In genomic region chr20:57420571-57421257, GRCh38 we compare ENCODE assay signal across 28 cellular contexts. TPM values are rescaled to one million over a fixed set of nuclear protein-coding genes. Genes with fewer than 3 reads are reported as not detected.
DNase-seq lines count a peak whose midpoint lies in the region; ATAC-seq, FAIRE-seq and TF ChIP-seq lines count a peak whose summit lies in the region.
"Had no signal": no experiment of that assay in that cellular context is flagged by ENCODE, and none has a peak within 500 bp of the region (broad histone marks: within the 10 kb centered on the region; RNA-seq: fewer than 3 reads in every experiment).

No MANE protein-coding gene starts in this region.

- H3K27me3 ChIP-seq in right atrium auricular region (no peaks in the 10 kb centered on the region), IMR-90 (ENCODE audit: control insufficient read depth, insufficient read depth, low read length) (peaks cover 23% of the 10 kb centered on the region; the same call in 1 of the 2 replicates), K562 (ENCODE audit: control insufficient read depth in 2 of 2, insufficient read depth in 2 of 2, low read length in 2 of 2) (no peaks in the 10 kb centered on the region), suprapubic skin (peaks cover 20% of the 10 kb centered on the region)
- H3K27me3 ChIP-seq: BE2C had no signal

- intact Hi-C loops in left ventricle myocardium superior (cut with micrococcal nuclease), result no loop called here
- intact Hi-C loops in IMR-90 (cut with micrococcal nuclease), result no loop called here
- intact Hi-C loops in K562 (cut with micrococcal nuclease), result loop anchor here (5.0 kb wide), 1 partner anchor 38 kb away; no protein-coding TSS in a partner anchor

- CTCF ChIA-PET in IMR-90 (lab: Yijun Ruan, JAX) (no interaction called here), K562 (lab: Yijun Ruan, JAX; ENCODE audit: low intra/inter-chr PET ratio) (no interaction called here)

- no peaks in the 10 kb centered on the region for H3K9me1 ChIP-seq in IMR-90 (ENCODE audit: insufficient read depth, low read length)
- H3K9me1 ChIP-seq in K562 (ENCODE audit: control insufficient read depth, insufficient read depth, low read length), result no peaks in the 10 kb centered on the region

- H2AFZ ChIP-seq in IMR-90 (replicated peaks; ENCODE audit: low read length, poor library complexity) (peak overlapping the region; percentile 66), K562 (ENCODE audit: low read depth, low read length) (peak overlapping the region; percentile 96)

- no peak overlapping the region for H2AK9ac ChIP-seq in IMR-90 (replicated peaks; ENCODE audit: low read depth, low read length, poor library complexity)

- H2BK5ac ChIP-seq in IMR-90 (ENCODE audit: low read depth, low read length, poor library complexity, severe bottlenecking), result no peak overlapping the region

- no peak overlapping the region for H2BK20ac ChIP-seq in IMR-90 (ENCODE audit: low read depth, low read length)

- no peaks in the 10 kb centered on the region for H3K9me3 Mint-ChIP-seq in stimulated activated effector memory CD8-positive, alpha-beta T cell treated with anti-CD3 and anti-CD28 coated beads, Interleukin-12 subunit alpha, Interleukin-12 subunit beta, amount 100 ng/mL, for 72 hours
- H3K9me3 Mint-ChIP-seq: activated CD4-positive, alpha-beta memory T cell treated with anti-CD3 and anti-CD28 coated beads, Interleukin-2, amount 10 ng/mL, durations not matched to agents 7 days and 5 days; activated naive CD4-positive, alpha-beta T cell treated with anti-CD3 and anti-CD28 coated beads, Interleukin-2, amount 50 U/mL, for 72 hours; activated T-helper 2 cell treated with anti-CD3 and anti-CD28 coated beads, Interferon-gamma antibody, Interleukin-2, Interleukin-4, amounts not matched to agents 10 μg/mL and 5 μg/mL and 100 μg/mL, durations not matched to agents 14 hours and 24 hours and 36 hours; IgD-negative memory B cell had no signal

- no peak for TF ChIP-seq RAD21 in IMR-90 (IDR thresholded peaks at IDR 0.05; ENCODE audit: low read length)
- no peak for TF ChIP-seq RAD21 in K562 (CRISPR knock-in tag; conservative IDR thresholded peaks at IDR 0.05 in 1 of 2, IDR thresholded peaks at IDR 0.05 in 1 of 2)

- H4K20me1 ChIP-seq in IMR-90 (ENCODE audit: insufficient read depth, low read length) (no peaks in the 10 kb centered on the region), K562 (replicated peaks; ENCODE audit: control insufficient read depth, insufficient read depth, low read length) (no peaks in the 10 kb centered on the region)

- H3K36me3 Mint-ChIP-seq in stimulated activated effector memory CD8-positive, alpha-beta T cell treated with anti-CD3 and anti-CD28 coated beads, Interleukin-12 subunit alpha, Interleukin-12 subunit beta, amount 100 ng/mL, for 72 hours, result peaks cover 4% of the 10 kb centered on the region
- H3K36me3 Mint-ChIP-seq: activated naive CD4-positive, alpha-beta T cell treated with anti-CD3 and anti-CD28 coated beads, Interleukin-2, amount 50 U/mL, for 72 hours; IgD-negative memory B cell had no signal

- TF ChIP-seq CTCF in right atrium auricular region (IDR thresholded peaks at IDR 0.05), result no peak
- no peak for TF ChIP-seq CTCF in IMR-90 (conservative IDR thresholded peaks at IDR 0.05; ENCODE audit: low read depth, low read length)
- no peak for TF ChIP-seq CTCF in K562 (IDR thresholded peaks at IDR 0.05 in 2 of 3, conservative IDR thresholded peaks at IDR 0.05 in 1 of 3; ENCODE audit: insufficient read depth in 2 of 3, low read depth in 1 of 3, low read length in 3 of 3)
- TF ChIP-seq CTCF in suprapubic skin (IDR thresholded peaks at IDR 0.05), result no peak

- in situ Hi-C loops in IMR-90 (cut with MboI; ENCODE audit: low sequenced_read_pairs) (no loop called here), K562 (cut with MboI) (no loop called here)

- no peak overlapping the region for H3K4ac ChIP-seq in IMR-90 (ENCODE audit: low read depth, low read length)

- H3K4me3 Mint-ChIP-seq in stimulated activated effector memory CD8-positive, alpha-beta T cell treated with anti-CD3 and anti-CD28 coated beads, Interleukin-12 subunit alpha, Interleukin-12 subunit beta, amount 100 ng/mL, for 72 hours, result no peak overlapping the region
- H3K4me3 Mint-ChIP-seq: activated CD4-positive, alpha-beta memory T cell treated with anti-CD3 and anti-CD28 coated beads, Interleukin-2, amount 10 ng/mL, durations not matched to agents 7 days and 5 days; IgD-negative memory B cell had no signal

- WGBS in IMR-90 (ENCODE audit: extremely low coverage in 2 of 2, insufficient read length in 1 of 2), 2 experiments, result no CpG with 5 or more reads among the region's 20 CpGs
- WGBS in K562 (ENCODE audit: insufficient coverage, low coverage, missing lambda C conversion rate), result 41% methylated on average over 18 of the region's 20 CpGs
- 53% methylated on average over 13 of the region's 20 CpGs for WGBS in suprapubic skin

- H4K91ac ChIP-seq in IMR-90 (ENCODE audit: insufficient read depth, low read depth, low read length), result no peak overlapping the region

- H3K79me1 ChIP-seq in IMR-90 (ENCODE audit: low read depth in 1 of 2, low read length in 2 of 2), result no peaks in the 10 kb centered on the region

- FAIRE-seq in K562 (lab: Jason Lieb, UNC), result peak; percentile 77
- FAIRE-seq: G401.6 had no signal

- no peak overlapping the region for H3K56ac ChIP-seq in IMR-90 (ENCODE audit: extremely low read depth, insufficient read depth, low read length)

- DNase-seq in left ventricle myocardium superior (peak; percentile 23), right atrium auricular region (ENCODE audit: low spot score) (no peak), IMR-90 (no peak), K562 (ENCODE audit: extremely low read depth in 1 of 4, low spot score in 3 of 4) (peak; percentile 58 to 74 (median 66)), suprapubic skin (ENCODE audit: low spot score in 2 of 2) (no peak), iPS-NIHi7 (ENCODE audit: extremely low spot score) (no peak)
- DNase-seq in stimulated activated effector memory CD8-positive, alpha-beta T cell treated with anti-CD3 and anti-CD28 coated beads, Interleukin-12 subunit alpha, Interleukin-12 subunit beta, amount 100 ng/mL, for 72 hours (ENCODE audit: low spot score in 2 of 2), result no peak
- DNase-seq: activated CD4-positive, alpha-beta memory T cell treated with anti-CD3 and anti-CD28 coated beads, Interleukin-2, amount 10 ng/mL, durations not matched to agents 7 days and 5 days; activated CD4-positive, CD25-positive, alpha-beta regulatory T cell treated with anti-CD3 and anti-CD28 coated beads, Interleukin-2, amount 50 U/mL, for 72 hours; activated T-cell treated with anti-CD3 and anti-CD28 coated beads for 4 hours; amygdala; BE2C; brain microvascular endothelial cell; NCI-H1694; NCI-H526 treated with DMSO at 0.1 percent for 48 hours; NK-92 treated with Interleukin-12 subunit alpha and Interleukin-12 subunit beta, amount 100 ng/mL, for 24 hours; nucleus accumbens; PC-3; SHP77 treated with DMSO at 0.1 percent for 48 hours; stimulated activated CD4-positive, alpha-beta T cell treated with anti-CD3 and anti-CD28 coated beads, Interleukin-12 subunit alpha, Interleukin-12 subunit beta, amount 100 ng/mL, for 4 hours; stimulated activated CD4-positive, alpha-beta T cell treated with anti-CD3 and anti-CD28 coated beads, Interleukin-2, amount 100 ng/mL, for 48 hours; trophoblast cell had no signal

- H3K9me3 ChIP-seq in right atrium auricular region, result no peaks in the 10 kb centered on the region
- no peaks in the 10 kb centered on the region for H3K9me3 ChIP-seq in IMR-90 (ENCODE audit: control insufficient read depth, insufficient read depth, low read length)
- H3K9me3 ChIP-seq in K562 (replicated peaks; ENCODE audit: control insufficient read depth, insufficient read depth, low read depth, low read length), result no peaks in the 10 kb centered on the region
- no peaks in the 10 kb centered on the region for H3K9me3 ChIP-seq in suprapubic skin
- H3K9me3 ChIP-seq: BE2C had no signal

- H3K79me2 ChIP-seq in K562 (ENCODE audit: control insufficient read depth, insufficient read depth, low read length), result no peaks in the 10 kb centered on the region

- dilution Hi-C loops in IMR-90 (cut with HindIII; ENCODE audit: low sequenced_read_pairs, unreplicated experiment), result no loop called here

- H2AK5ac ChIP-seq in IMR-90 (ENCODE audit: low read depth, low read length), result no peak overlapping the region

- TF ChIP-seq POLR2A in IMR-90 (IDR thresholded peaks at IDR 0.05; ENCODE audit: low read depth, low read length), result no peak
- TF ChIP-seq POLR2A in K562 (conservative IDR thresholded peaks at IDR 0.05), result no peak
- no peak for TF ChIP-seq POLR2A in suprapubic skin (IDR thresholded peaks at IDR 0.05)

- H3K36me3 ChIP-seq in right atrium auricular region, result no peaks in the 10 kb centered on the region
- H3K36me3 ChIP-seq in IMR-90 (ENCODE audit: control insufficient read depth, insufficient read depth, low read length), result no peaks in the 10 kb centered on the region
- H3K36me3 ChIP-seq in K562 (ENCODE audit: control insufficient read depth, insufficient read depth, low read length), result no peaks in the 10 kb centered on the region
- no peaks in the 10 kb centered on the region for H3K36me3 ChIP-seq in suprapubic skin
- H3K36me3 ChIP-seq: BE2C, brain microvascular endothelial cell had no signal

- H3K4me1 ChIP-seq in right atrium auricular region, result peaks cover 0 to 8% of the 10 kb centered on the region in 2 donors
- no peaks in the 10 kb centered on the region for H3K4me1 ChIP-seq in IMR-90 (ENCODE audit: control insufficient read depth, insufficient read depth, low read length)
- H3K4me1 ChIP-seq in K562 (replicated peaks in 1 of 2; ENCODE audit: control insufficient read depth in 2 of 2, insufficient read depth in 2 of 2, low read length in 2 of 2), result peaks cover 34 to 44% of the 10 kb centered on the region in 2 experiments
- H3K4me1 ChIP-seq in suprapubic skin, result no peaks in the 10 kb centered on the region
- H3K4me1 ChIP-seq: BE2C had no signal

- no peak overlapping the region for H4K5ac ChIP-seq in IMR-90 (ENCODE audit: low read depth, low read length)

- no peak overlapping the region for H3K23ac ChIP-seq in IMR-90 (ENCODE audit: low read depth, low read length)

- no peak overlapping the region for H3K4me3 ChIP-seq in right atrium auricular region
- H3K4me3 ChIP-seq in IMR-90 (ENCODE audit: insufficient read depth, low read depth, low read length), result no peak overlapping the region
- H3K4me3 ChIP-seq in K562, result no peak overlapping the region
- H3K4me3 ChIP-seq in suprapubic skin, result no peak overlapping the region

- no peak overlapping the region for H3K9ac ChIP-seq in IMR-90 (ENCODE audit: low read depth, low read length)
- H3K9ac ChIP-seq in K562 (ENCODE audit: insufficient read depth in 1 of 2, low read depth in 2 of 2, low read length in 2 of 2), result peak overlapping the region; percentile 34 to 89

- no peak overlapping the region for H3K14ac ChIP-seq in IMR-90 (replicated peaks; ENCODE audit: low read depth, low read length)

- H3K18ac ChIP-seq in IMR-90 (ENCODE audit: low read depth, low read length), result no peak overlapping the region

- no peak overlapping the region for H2BK120ac ChIP-seq in IMR-90 (ENCODE audit: low read depth, low read length)

- no peak overlapping the region for H3K27ac Mint-ChIP-seq in stimulated activated effector memory CD8-positive, alpha-beta T cell treated with anti-CD3 and anti-CD28 coated beads, Interleukin-12 subunit alpha, Interleukin-12 subunit beta, amount 100 ng/mL, for 72 hours
- H3K27ac Mint-ChIP-seq: activated CD4-positive, alpha-beta memory T cell treated with anti-CD3 and anti-CD28 coated beads, Interleukin-2, amount 10 ng/mL, durations not matched to agents 7 days and 5 days; activated T-helper 2 cell treated with anti-CD3 and anti-CD28 coated beads, Interferon-gamma antibody, Interleukin-2, Interleukin-4, amounts not matched to agents 10 μg/mL and 5 μg/mL and 100 μg/mL, durations not matched to agents 14 hours and 24 hours and 36 hours; progenitor cell of endocrine pancreas had no signal

- H4K8ac ChIP-seq in IMR-90 (ENCODE audit: low read depth in 2 of 2, low read length in 2 of 2), result no peak overlapping the region

- ATAC-seq in left ventricle myocardium superior (peak; percentile 41), IMR-90 (ENCODE audit: low read depth) (no peak), K562 (peak; percentile 76), GM19023 (IDR thresholded peaks at IDR 0.05; ENCODE audit: unreplicated experiment) (no peak)
- ATAC-seq in stimulated activated effector memory CD8-positive, alpha-beta T cell treated with anti-CD3 and anti-CD28 coated beads, Interleukin-12 subunit alpha, Interleukin-12 subunit beta, amount 100 ng/mL, for 72 hours, result peak; percentile 44
- ATAC-seq: PC-3 had no signal

- TF ChIP-seq EP300 in K562 (IDR thresholded peaks at IDR 0.05; ENCODE audit: low read length), result no peak
- no peak for TF ChIP-seq EP300 in suprapubic skin (IDR thresholded peaks at IDR 0.05)

- H3K27ac ChIP-seq in right atrium auricular region (no peak overlapping the region), IMR-90 (ENCODE audit: insufficient read depth, low read length) (no peak overlapping the region), K562 (ENCODE audit: extremely low read depth, low read depth, low read length) (no peak overlapping the region; the same call in 2 of the 3 replicates), suprapubic skin (no peak overlapping the region)
- H3K27ac ChIP-seq: brain microvascular endothelial cell had no signal

- H3K4me2 ChIP-seq in IMR-90 (ENCODE audit: low read depth, low read length), result no peak overlapping the region
- H3K4me2 ChIP-seq in K562 (ENCODE audit: insufficient read depth, low read length), result peak overlapping the region; percentile 3; the same call in 1 of the 2 replicates

- H2BK15ac ChIP-seq in IMR-90 (ENCODE audit: low read depth, low read length), result no peak overlapping the region

- POLR2A ChIA-PET in IMR-90 (lab: Charles Lee; ENCODE audit: unreplicated experiment), result no interaction called here
- POLR2A ChIA-PET in K562 (lab: Yijun Ruan, JAX), result interaction anchor here (0.6 to 1.8 kb wide), 3 partner anchors 11 to 28 kb away, joined by 3 to 4 read pairs (median 3); no protein-coding TSS in a partner anchor

- no TSS peak for BruUV-seq in IMR-90 (replicated peaks; lab: Mats Ljungman, UMichigan)
- BruUV-seq in K562 (replicated peaks; lab: Mats Ljungman, UMichigan), result no TSS peak

- H3K4me1 Mint-ChIP-seq in stimulated activated effector memory CD8-positive, alpha-beta T cell treated with anti-CD3 and anti-CD28 coated beads, Interleukin-12 subunit alpha, Interleukin-12 subunit beta, amount 100 ng/mL, for 72 hours, result peaks cover 16% of the 10 kb centered on the region

RNA-seq across cellular contexts. Expression of gene RBM38, which starts 29.5 kb away (rescaled TPM):
- total RNA-seq in left ventricle myocardium superior (89.3 TPM), right atrium auricular region (100 to 1,000 TPM; 127 to 151 TPM), IMR-90 (2012; rRNA removed) (5.2 and 6.9 TPM in 2 replicates), K562 (2014; rRNA removed) (63.6 and 74.0 TPM in 2 replicates), K562 (2014; rRNA removed; fragmentation: Illumina TruSeq; extraction: Trizol) (10.9 and 12.3 TPM in 2 replicates), K562 (2015; rRNA removed; fragmentation: Illumina TruSeq; extraction: Trizol) (33.9 and 36.1 TPM in 2 replicates), K562 (2021) (82.4 and 83.4 TPM in 2 replicates), suprapubic skin (10 to 100 TPM in 3 of 4 donors, 1 to 10 TPM in 1; 8.7 to 16.7 (median 12.8) TPM)
- polyA plus RNA-seq in IMR-90 (2012; rRNA removed) (11.9 and 14.6 TPM in 2 replicates), K562 (2011; rRNA removed) (31.9 and 33.2 TPM in 2 replicates), K562 (2014; fragmentation: Illumina TruSeq; extraction: Trizol) (22.5 and 55.0 TPM in 2 replicates), K562 (2014; fragmentation: Nextera tagmentation; extraction: Ambion mirVana) (under 1 TPM; 0.28 to 0.39 TPM), K562 (2014; rRNA removed) (79.6 and 84.1 TPM in 2 replicates)
- polyA plus RNA-seq in IMR-90 (2012; cell fraction: cytosol; rRNA removed), result 9.7 and 20.7 TPM in 2 replicates
- polyA plus RNA-seq in IMR-90 (2012; cell fraction: nucleus; rRNA removed; ENCODE audit: low replicate concordance), result 10.0 and 19.1 TPM in 2 replicates
- 13.6 and 33.0 TPM in 2 replicates for total RNA-seq in K562 (2011; cell fraction: chromatin; rRNA removed; ENCODE audit: low replicate concordance)
- total RNA-seq in K562 (2011; cell fraction: nucleolus; rRNA removed), result 29.3 and 29.4 TPM in 2 replicates
- total RNA-seq in K562 (2011; cell fraction: nucleoplasm; rRNA removed), result 21.9 and 24.7 TPM in 2 replicates
- polyA plus RNA-seq in K562 (2011; cell fraction: cytosol; rRNA removed), result 44.2 and 145 TPM in 2 replicates
- 29.1 and 66.0 TPM in 2 replicates for polyA plus RNA-seq in K562 (2011; cell fraction: nucleus; rRNA removed)
- polyA plus RNA-seq in K562 (2012), result 54.8 and 56.8 TPM in 2 replicates
- 7.0 and 14.2 TPM in 2 replicates for polyA minus RNA-seq in K562 (2011; rRNA and poly(A)+ RNA removed)
- 35.7 and 38.9 TPM in 2 replicates for polyA minus RNA-seq in K562 (2011; cell fraction: cytosol; rRNA and poly(A)+ RNA removed)
- 8.0 and 10.9 TPM in 2 replicates for polyA minus RNA-seq in K562 (2011; cell fraction: nucleus; rRNA and poly(A)+ RNA removed)

Comparison
In these comparisons a context has a peak if more than half of its experiments do, and no peak if none do; other contexts are left out.
1. DNase-seq: peak in left ventricle myocardium superior (single experiment) and K562 (4 of 4); none in right atrium auricular region (single experiment), IMR-90 (single experiment), stimulated activated effector memory CD8-positive, alpha-beta T cell treated with anti-CD3 and anti-CD28 coated beads, Interleukin-12 subunit alpha, Interleukin-12 subunit beta, amount 100 ng/mL, for 72 hours (0 of 2), suprapubic skin (0 of 2) and iPS-NIHi7 (single experiment).
2. ATAC-seq: peak in left ventricle myocardium superior (single experiment), K562 (single experiment) and stimulated activated effector memory CD8-positive, alpha-beta T cell treated with anti-CD3 and anti-CD28 coated beads, Interleukin-12 subunit alpha, Interleukin-12 subunit beta, amount 100 ng/mL, for 72 hours (single experiment); none in IMR-90 (single experiment) and GM19023 (single experiment).